In the genomic region with DNA sequence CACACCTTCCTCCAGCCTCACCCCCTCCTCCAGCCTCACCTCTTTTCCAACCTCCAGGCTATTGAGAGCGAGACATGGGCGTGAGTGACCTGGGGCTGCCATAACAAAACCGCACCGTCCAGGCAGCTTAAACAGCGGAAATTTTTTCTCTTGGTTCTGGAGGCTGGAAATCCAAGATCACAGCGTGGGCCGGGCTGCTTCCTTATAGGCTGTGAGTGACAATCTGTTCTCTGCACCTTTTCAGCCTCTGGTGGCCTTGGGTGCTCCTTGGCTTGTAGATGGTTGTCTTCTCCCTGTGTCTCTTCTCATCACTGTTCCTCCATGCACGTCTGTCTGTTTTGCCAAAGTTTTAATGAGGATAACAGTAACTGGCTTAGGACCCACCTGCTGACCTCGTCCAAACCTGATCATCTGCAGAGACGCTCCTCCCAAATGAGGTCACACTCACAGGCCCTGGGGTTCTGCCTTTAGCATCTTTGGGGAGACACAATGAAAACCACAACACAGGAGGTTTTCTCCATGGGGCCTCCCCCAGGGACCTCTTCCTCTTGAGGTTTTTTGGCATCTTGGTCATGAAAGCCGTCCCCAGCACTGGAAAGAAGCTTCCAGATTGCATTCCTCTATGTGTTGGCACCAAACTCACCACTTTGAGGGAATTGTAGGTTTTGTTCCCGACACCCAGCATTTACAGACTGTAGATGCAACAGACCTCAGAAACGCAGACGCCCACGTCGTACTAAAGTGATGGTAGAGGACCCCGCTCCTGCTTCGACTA, we compare ENCODE assay signal across 15 cellular contexts.
"Had no signal": no experiment of that assay in that cellular context is flagged by ENCODE, and none has a peak within 500 bp of the region (broad histone marks: within the 10 kb centered on the region; RNA-seq: fewer than 3 reads in every experiment).

No MANE protein-coding gene starts in this region.

- H3K4me1 Mint-ChIP-seq: activated naive CD8-positive, alpha-beta T cell treated with anti-CD3 and anti-CD28 coated beads for 36 hours; neural progenitor cell had no signal

- H3K27me3 ChIP-seq: brain microvascular endothelial cell, neural progenitor cell, right lobe of liver, vagina had no signal

- H3K4me3 ChIP-seq: dorsolateral prefrontal cortex, neural progenitor cell, right lobe of liver, vagina had no signal

- H3K36me3 ChIP-seq: brain microvascular endothelial cell, neural progenitor cell, right lobe of liver, vagina had no signal

- H3K4me3 Mint-ChIP-seq: activated naive CD8-positive, alpha-beta T cell treated with anti-CD3 and anti-CD28 coated beads for 36 hours; activated T-cell treated with anti-CD3 and anti-CD28 coated beads, Interleukin-2, amount 50 U/mL, for 4 hours; neural progenitor cell; T-helper 17 cell had no signal

- H3K4me2 ChIP-seq: neural progenitor cell had no signal

- H3K36me3 Mint-ChIP-seq: activated naive CD8-positive, alpha-beta T cell treated with anti-CD3 and anti-CD28 coated beads for 36 hours; neural progenitor cell had no signal

- H3K4me1 ChIP-seq: neural progenitor cell, right lobe of liver, vagina had no signal

- DNase-seq: activated CD4-positive, CD25-positive, alpha-beta regulatory T cell; activated gamma-delta T cell; activated naive CD8-positive, alpha-beta T cell treated with anti-CD3 and anti-CD28 coated beads for 36 hours; activated T-cell treated with anti-CD3 and anti-CD28 coated beads, Interleukin-2, amount 50 U/mL, for 4 hours; brain microvascular endothelial cell; cerebellar nuclear complex; mesenchymal stem cell; stimulated activated CD4-positive, alpha-beta T cell treated with anti-CD3 and anti-CD28 coated beads, Interleukin-12 subunit alpha, Interleukin-12 subunit beta, amount 100 ng/mL, for 4 hours; stimulated activated naive CD4-positive, alpha-beta T cell treated with Interleukin-2 at 50 U/mL for 16 hours; T-helper 17 cell had no signal

- H3K27ac Mint-ChIP-seq: activated naive CD8-positive, alpha-beta T cell treated with anti-CD3 and anti-CD28 coated beads for 36 hours; neural progenitor cell; T-helper 17 cell had no signal

- H3K27ac ChIP-seq: brain microvascular endothelial cell, dorsolateral prefrontal cortex, neural progenitor cell, right lobe of liver, vagina had no signal

- H3K9me3 ChIP-seq: right lobe of liver, vagina had no signal

- H2AFZ ChIP-seq: neural progenitor cell had no signal

- ATAC-seq: activated T-cell treated with anti-CD3 and anti-CD28 coated beads, Interleukin-2, amount 50 U/mL, for 4 hours; esophagus mucosa; right lobe of liver; T-helper 17 cell had no signal

- H3K9me3 Mint-ChIP-seq: activated naive CD8-positive, alpha-beta T cell treated with anti-CD3 and anti-CD28 coated beads for 36 hours; activated T-cell treated with anti-CD3 and anti-CD28 coated beads, Interleukin-2, amount 50 U/mL, for 4 hours; neural progenitor cell had no signal
